24 cellular contexts compared by ENCODE assay signal in the genomic region with DNA sequence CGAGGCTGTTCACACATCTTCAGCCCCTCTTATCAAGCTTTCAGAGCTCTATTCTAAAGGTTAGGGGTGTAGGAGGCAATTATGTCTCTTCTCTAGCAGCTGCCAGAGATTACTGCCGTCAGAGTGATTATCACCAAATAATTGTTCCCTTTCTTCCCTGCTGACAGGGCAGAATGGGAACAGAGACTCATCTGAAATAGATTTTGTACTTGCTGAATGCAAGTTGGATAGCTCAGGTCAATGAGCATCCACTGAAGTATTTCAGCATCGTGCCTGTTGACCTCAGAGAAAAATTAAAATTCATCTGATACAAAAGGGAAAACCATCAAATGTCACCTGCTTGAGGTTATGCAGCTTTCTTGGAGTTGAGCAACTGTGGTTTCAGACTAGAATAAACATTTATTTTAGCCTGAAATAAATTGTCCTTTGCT.
A peak's percentile ranks its signal among the peaks of the same experiment; 100 is the strongest.
DNase-seq lines count a peak whose midpoint lies in the region; ATAC-seq, FAIRE-seq and TF ChIP-seq lines count a peak whose summit lies in the region.
"Had no signal": no experiment of that assay in that cellular context is flagged by ENCODE, and none has a peak within 500 bp of the region (broad histone marks: within the 10 kb centered on the region; RNA-seq: fewer than 3 reads in every experiment).

No MANE protein-coding gene starts in this region.

- no peaks in the 10 kb centered on the region for H3K9me3 Mint-ChIP-seq in brain
- no peaks in the 10 kb centered on the region for H3K9me3 Mint-ChIP-seq in activated naive CD4-positive, alpha-beta T cell treated with anti-CD3 and anti-CD28 coated beads, Interleukin-2, amount 50 U/mL, for 72 hours
- H3K9me3 Mint-ChIP-seq: activated naive CD4-positive, alpha-beta T cell treated with anti-CD3 and anti-CD28 coated beads, Interleukin-2, amount 50 U/mL, for 24 hours; memory B cell; naive B cell had no signal

- no peaks in the 10 kb centered on the region for H3K36me3 ChIP-seq in pancreas
- H3K36me3 ChIP-seq: BE2C, SJSA1, stomach, tibial nerve had no signal

- H3K4me3 ChIP-seq in pancreas, result no peak overlapping the region
- H3K4me3 ChIP-seq: SJSA1, stomach, tibial nerve had no signal

- H3K4me3 Mint-ChIP-seq in brain, result no peak overlapping the region
- H3K4me3 Mint-ChIP-seq: activated naive CD4-positive, alpha-beta T cell treated with anti-CD3 and anti-CD28 coated beads, Interleukin-2, amount 50 U/mL, for 24 hours; memory B cell; naive B cell had no signal

- 75 to 77% methylated on average over 3 of the region's 3 CpGs for WGBS in pancreas, 2 donors

- H3K27ac ChIP-seq in pancreas, result no peak overlapping the region
- H3K27ac ChIP-seq: SJSA1, stomach, tibial nerve had no signal

- H3K4me1 Mint-ChIP-seq in brain, result peaks cover 31% of the 10 kb centered on the region

- no peaks in the 10 kb centered on the region for H3K4me1 ChIP-seq in pancreas
- H3K4me1 ChIP-seq: SJSA1 had no signal

- FAIRE-seq in pancreas (lab: Jason Lieb, UNC), result no peak
- FAIRE-seq: colon, endometrium had no signal

- TF ChIP-seq CTCF in brain (conservative IDR thresholded peaks at IDR 0.05) (no peak), pancreas (IDR thresholded peaks at IDR 0.05) (no peak)

- no peaks in the 10 kb centered on the region for H3K9me3 ChIP-seq in pancreas
- H3K9me3 ChIP-seq: BE2C, Caco-2, SJSA1, stomach, tibial nerve had no signal

- H3K27ac Mint-ChIP-seq in brain, result peak overlapping the region in 3 of 5 experiments; percentile 1 to 61 (median 2)
- H3K27ac Mint-ChIP-seq in activated naive CD4-positive, alpha-beta T cell treated with anti-CD3 and anti-CD28 coated beads, Interleukin-2, amount 50 U/mL, for 72 hours, result no peak overlapping the region
- H3K27ac Mint-ChIP-seq: activated naive CD4-positive, alpha-beta T cell treated with anti-CD3 and anti-CD28 coated beads, Interleukin-2, amount 50 U/mL, for 24 hours had no signal

- peak; percentile 20 for DNase-seq in NCI-H2107 treated with DMSO at 0.1 percent for 48 hours (lab: John Stamatoyannopoulos, UW; ENCODE audit: unreplicated experiment)
- DNase-seq in NCI-H2107 (lab: John Stamatoyannopoulos, UW), result no peak
- peak; percentile 17 for DNase-seq in NCI-H345 (lab: John Stamatoyannopoulos, UW)
- DNase-seq in putamen (ENCODE audit: low spot score), result peak; percentile 42
- DNase-seq in activated naive CD4-positive, alpha-beta T cell treated with anti-CD3 and anti-CD28 coated beads, Interleukin-2, amount 50 U/mL, for 72 hours (ENCODE audit: low spot score in 2 of 2), result no peak
- no peak for DNase-seq in pancreas
- DNase-seq: 8988T; activated CD4-positive, alpha-beta T cell treated with anti-CD3 and anti-CD28 coated beads for 48 hours; BE2C; Caco-2; glutamatergic neuron; kidney glomerular epithelial cell; naive B cell; NCI-H526 treated with DMSO at 0.1 percent for 48 hours; right cardiac atrium; stomach had no signal

- ATAC-seq in activated naive CD4-positive, alpha-beta T cell treated with anti-CD3 and anti-CD28 coated beads, Interleukin-2, amount 50 U/mL, for 72 hours, result no peak
- ATAC-seq in HG03159 (IDR thresholded peaks at IDR 0.05; ENCODE audit: unreplicated experiment) (no peak), pancreas (no peak)

- H3K27me3 Mint-ChIP-seq in brain, result peaks cover 6% of the 10 kb centered on the region
- H3K27me3 Mint-ChIP-seq: activated naive CD4-positive, alpha-beta T cell treated with anti-CD3 and anti-CD28 coated beads, Interleukin-2, amount 50 U/mL, for 24 hours; memory B cell; naive B cell had no signal

- H3K36me3 Mint-ChIP-seq in brain, result no peaks in the 10 kb centered on the region
- H3K36me3 Mint-ChIP-seq in activated naive CD4-positive, alpha-beta T cell treated with anti-CD3 and anti-CD28 coated beads, Interleukin-2, amount 50 U/mL, for 72 hours, result no peaks in the 10 kb centered on the region
- H3K36me3 Mint-ChIP-seq: activated naive CD4-positive, alpha-beta T cell treated with anti-CD3 and anti-CD28 coated beads, Interleukin-2, amount 50 U/mL, for 24 hours; naive B cell had no signal

- no peaks in the 10 kb centered on the region for H3K27me3 ChIP-seq in pancreas
- H3K27me3 ChIP-seq: BE2C, SJSA1, stomach, tibial nerve had no signal

- intact Hi-C loops in pancreas (cut with DNase I), result no loop called here

Comparison
In these comparisons a context has a peak if more than half of its experiments do, and no peak if none do; other contexts are left out.
1. DNase-seq: peak in NCI-H2107 treated with DMSO at 0.1 percent for 48 hours (single experiment), NCI-H345 (single experiment) and putamen (single experiment); none in NCI-H2107 (single experiment), activated naive CD4-positive, alpha-beta T cell treated with anti-CD3 and anti-CD28 coated beads, Interleukin-2, amount 50 U/mL, for 72 hours (0 of 2) and pancreas (0 of 6).
2. H3K27ac Mint-ChIP-seq: peak in brain (3 of 5); none in activated naive CD4-positive, alpha-beta T cell treated with anti-CD3 and anti-CD28 coated beads, Interleukin-2, amount 50 U/mL, for 72 hours (0 of 2).